Comparison of ENCODE assay signal across 10 cellular contexts in genomic region chr11:22163394-22163797, GRCh38. TPM values are rescaled to one million over a fixed set of nuclear protein-coding genes. Genes with fewer than 3 reads are reported as not detected.
DNase-seq lines count a peak whose midpoint lies in the region; ATAC-seq and TF ChIP-seq lines count a peak whose summit lies in the region.
"Had no signal": no experiment of that assay in that cellular context is flagged by ENCODE, and none has a peak within 500 bp of the region (broad histone marks: within the 10 kb centered on the region; RNA-seq: fewer than 3 reads in every experiment).

No MANE protein-coding gene starts in this region.

- no peaks in the 10 kb centered on the region for H3K27me3 Mint-ChIP-seq in dendritic cell treated with granulocyte-macrophage colony-stimulating factor and Interleukin-4, amounts not matched to agents 40 ng/mL and 50 ng/mL, for 4 days
- H3K27me3 Mint-ChIP-seq: B cell had no signal

- TF ChIP-seq CTCF in thyroid gland (IDR thresholded peaks at IDR 0.05) = no peak

- peak overlapping the region; percentile 5 for H3K4me3 Mint-ChIP-seq in dendritic cell treated with granulocyte-macrophage colony-stimulating factor and Interleukin-4, amounts not matched to agents 40 ng/mL and 50 ng/mL, for 4 days
- H3K4me3 Mint-ChIP-seq: B cell had no signal

- H3K27me3 ChIP-seq in H7 (ENCODE audit: control insufficient read depth, insufficient read depth, low read length) = no peaks in the 10 kb centered on the region
- no peaks in the 10 kb centered on the region for H3K27me3 ChIP-seq in thyroid gland

- H3K36me3 Mint-ChIP-seq in dendritic cell treated with granulocyte-macrophage colony-stimulating factor and Interleukin-4, amounts not matched to agents 40 ng/mL and 50 ng/mL, for 4 days (ENCODE audit: low read depth) = no peaks in the 10 kb centered on the region

- TF ChIP-seq POLR2A in thyroid gland (IDR thresholded peaks at IDR 0.05) = no peak

- peaks cover 30% of the 10 kb centered on the region for H3K4me1 Mint-ChIP-seq in dendritic cell treated with granulocyte-macrophage colony-stimulating factor and Interleukin-4, amounts not matched to agents 40 ng/mL and 50 ng/mL, for 4 days (ENCODE audit: low read depth)
- H3K4me1 Mint-ChIP-seq: B cell had no signal

- intact Hi-C loops in dendritic cell treated with granulocyte-macrophage colony-stimulating factor and Interleukin-4, amounts not matched to agents 40 ng/mL and 50 ng/mL, for 4 days (cut with micrococcal nuclease) = loop anchor here (5.0 kb wide), 1 partner anchor 464 kb away; the partner anchor contains the start of gene FANCF
- intact Hi-C loops in thyroid gland (cut with DNase I) = no loop called here

- 62 to 66% methylated on average over 3 of the region's 3 CpGs for WGBS in thyroid gland, 2 donors

- DNase-seq in CD1c-positive myeloid dendritic cell (ENCODE audit: extremely low spot score) (peak; percentile 95), H7 (no peak), thyroid gland (no peak)
- no peak for DNase-seq in stimulated activated CD4-positive, alpha-beta T cell treated with anti-CD3 and anti-CD28 coated beads, Interleukin-2, amount 100 ng/mL, for 24 hours
- DNase-seq: NCI-H510A had no signal

- H3K36me3 ChIP-seq in H7 (replicated peaks; ENCODE audit: control insufficient read depth, insufficient read depth, low read length) (no peaks in the 10 kb centered on the region), thyroid gland (no peaks in the 10 kb centered on the region)

- H3K27ac Mint-ChIP-seq in dendritic cell treated with granulocyte-macrophage colony-stimulating factor and Interleukin-4, amounts not matched to agents 40 ng/mL and 50 ng/mL, for 4 days = peak overlapping the region; percentile 82
- H3K27ac Mint-ChIP-seq: B cell had no signal

- H3K4me3 ChIP-seq in H7 (ENCODE audit: insufficient read depth, low read depth, low read length) (no peak overlapping the region), thyroid gland (replicated peaks in 1 of 3) (no peak overlapping the region)

- no peak overlapping the region for H3K27ac ChIP-seq in thyroid gland

- H3K9me3 Mint-ChIP-seq in dendritic cell treated with granulocyte-macrophage colony-stimulating factor and Interleukin-4, amounts not matched to agents 40 ng/mL and 50 ng/mL, for 4 days = no peaks in the 10 kb centered on the region

- ATAC-seq in GM21367 (IDR thresholded peaks at IDR 0.05; ENCODE audit: unreplicated experiment) (peak; percentile 69), HG03432 (IDR thresholded peaks at IDR 0.05; ENCODE audit: unreplicated experiment) (peak; percentile 89), GM19452 (IDR thresholded peaks at IDR 0.05; ENCODE audit: unreplicated experiment) (no peak)

- no peaks in the 10 kb centered on the region for H3K4me1 ChIP-seq in thyroid gland

- no peaks in the 10 kb centered on the region for H3K9me3 ChIP-seq in thyroid gland

RNA-seq across cellular contexts. Expression of gene ANO5, which starts 29.5 kb away (rescaled TPM):
- total RNA-seq in H7 (2014; rRNA removed; shearing (Covaris generic)) = 6.2 and 10.1 TPM in 2 replicates
- 10 to 100 TPM in 1 of 4 donors, 1 to 10 TPM in 3; 7.4 to 13.8 (median 9.7) TPM for total RNA-seq in thyroid gland
- total RNA-seq: B cell had no signal
